ENCODE assay signal across 9 cellular contexts in genomic region chr14:103871596-103872480, GRCh38. TPM values are rescaled to one million over a fixed set of nuclear protein-coding genes. Genes with fewer than 3 reads are reported as not detected.
DNase-seq lines count a peak whose midpoint lies in the region; ATAC-seq, FAIRE-seq and TF ChIP-seq lines count a peak whose summit lies in the region.
"Had no signal": no experiment of that assay in that cellular context is flagged by ENCODE, and none has a peak within 500 bp of the region (broad histone marks: within the 10 kb centered on the region; RNA-seq: fewer than 3 reads in every experiment).

No MANE protein-coding gene starts in this region.

- peak; percentile 81 to 83 for DNase-seq in activated CD4-positive, alpha-beta T cell treated with anti-CD3 and anti-CD28 coated beads, Interleukin-2, amount 50 U/mL, for 48 hours
- DNase-seq in H1 (ENCODE audit: low read depth in 1 of 2, low spot score in 2 of 2) (peak in 1 of 2 experiments; percentile 90), omental fat pad (ENCODE audit: low spot score) (no peak), thyroid gland (peak; percentile 91 to 93), NCI-H226 (no peak), NCI-H2227 treated with DMSO at 0.1 percent for 48 hours (lab: John Stamatoyannopoulos, UW) (no peak)

- H3K4me1 ChIP-seq in H1 (replicated peaks in 1 of 4; ENCODE audit: control insufficient read depth in 3 of 4, insufficient read depth in 4 of 4, low read length in 3 of 4) = peaks cover 4 to 14% (median 9%) of the 10 kb centered on the region in 4 experiments
- peaks cover 19 to 55% of the 10 kb centered on the region in 2 donors for H3K4me1 ChIP-seq in thyroid gland

- no peak overlapping the region for H3K27ac ChIP-seq in H1 (ENCODE audit: low read depth, low read length)
- H3K27ac ChIP-seq in thyroid gland = peak overlapping the region; percentile 77 to 90 (median 80)

- H3K4me2 ChIP-seq in H1 (ENCODE audit: insufficient read depth in 1 of 2, low read depth in 2 of 2, low read length in 2 of 2) = peak overlapping the region; percentile 57 to 61

- POLR2A ChIA-PET in H1 (lab: Charles Lee; ENCODE audit: partially characterized antibody) = interaction anchor here (0.7 to 1.3 kb wide), 4 partner anchors 9 to 39 kb away, joined by 3 to 5 read pairs (median 4); no protein-coding TSS in a partner anchor

- no peaks in the 10 kb centered on the region for H4K20me1 ChIP-seq in H1 (replicated peaks in 1 of 2; ENCODE audit: control insufficient read depth in 1 of 2, insufficient read depth in 2 of 2, low read length in 2 of 2)

- ATAC-seq in GM18517 (IDR thresholded peaks at IDR 0.05; ENCODE audit: unreplicated experiment) = peak; percentile 69
- ATAC-seq in HG03439 (IDR thresholded peaks at IDR 0.05; ENCODE audit: unreplicated experiment) = peak; percentile 82
- peak; percentile 75 for ATAC-seq in omental fat pad (ENCODE audit: low FRiP score)

- peak overlapping the region; percentile 72; the same call in 1 of the 2 replicates for H2BK15ac ChIP-seq in H1 (ENCODE audit: low read length)

- H3K4me3 ChIP-seq in H1 (ENCODE audit: extremely low read depth in 1 of 4, insufficient read depth in 2 of 4, low read depth in 3 of 4, low read length in 4 of 4) (peak overlapping the region; percentile 21 to 52 (median 29)), thyroid gland (replicated peaks in 1 of 3) (peak overlapping the region in 1 of 3 donors; percentile 17)

- peak overlapping the region; percentile 59 for H2BK120ac ChIP-seq in H1 (replicated peaks; ENCODE audit: low read depth, low read length)

- peaks cover 9% of the 10 kb centered on the region; the same call in 1 of the 2 replicates for H3K23me2 ChIP-seq in H1 (ENCODE audit: low read depth, low read length)

- CTCF ChIA-PET in H1 (lab: Charles Lee; ENCODE audit: partially characterized antibody) = interaction anchor here (1.1 to 1.2 kb wide), 4 partner anchors 29 to 62 kb away, joined by 3 to 5 read pairs (median 4); no protein-coding TSS in a partner anchor

- no peak for TF ChIP-seq CTCF in H1 (IDR thresholded peaks at IDR 0.05; ENCODE audit: control extremely low read depth in 1 of 3, insufficient read depth in 1 of 3, low read depth in 1 of 3, low read length in 3 of 3)
- TF ChIP-seq CTCF in omental fat pad (IDR thresholded peaks at IDR 0.05) = no peak
- TF ChIP-seq CTCF in thyroid gland (IDR thresholded peaks at IDR 0.05) = peak in 1 of 6 experiments; percentile 16

- no peak overlapping the region for H3K23ac ChIP-seq in H1 (ENCODE audit: insufficient read length)

- no peak for TF ChIP-seq EP300 in H1 (IDR thresholded peaks at IDR 0.05; ENCODE audit: borderline replicate concordance in 1 of 2, low read depth in 2 of 2, low read length in 2 of 2)

- no peaks in the 10 kb centered on the region for H3K79me1 ChIP-seq in H1 (ENCODE audit: low read depth, low read length)

- H3K4ac ChIP-seq in H1 (replicated peaks; ENCODE audit: insufficient read length, low read depth, low read length) = peak overlapping the region; percentile 53

- no peak overlapping the region for H3K9ac ChIP-seq in H1 (replicated peaks in 1 of 4; ENCODE audit: extremely low read depth in 1 of 4, low read depth in 3 of 4, low read length in 3 of 4)

- H4K8ac ChIP-seq in H1 (ENCODE audit: extremely low read depth, insufficient read depth, low read length) = peak overlapping the region; percentile 45

- no peak overlapping the region for H2AK5ac ChIP-seq in H1 (ENCODE audit: low read depth, low read length)

- H3K9me3 ChIP-seq in H1 (ENCODE audit: insufficient read depth in 2 of 2, low read depth in 1 of 2, low read length in 1 of 2) (no peaks in the 10 kb centered on the region), thyroid gland (no peaks in the 10 kb centered on the region)

- no peak for FAIRE-seq in H1 (lab: Jason Lieb, UNC)

- H3K56ac ChIP-seq in H1 (replicated peaks; ENCODE audit: insufficient read length, low read depth, low read length) = peak overlapping the region; percentile 24

- TF ChIP-seq POLR2A in H1 (IDR thresholded peaks at IDR 0.05; ENCODE audit: control extremely low read depth in 1 of 2, low read depth in 2 of 2, low read length in 2 of 2) (no peak), thyroid gland (IDR thresholded peaks at IDR 0.05) (peak in 1 of 2 donors; percentile 85)

- peak overlapping the region; percentile 88; the same call in 1 of the 2 replicates for H2BK5ac ChIP-seq in H1 (ENCODE audit: low read depth, low read length)

- intact Hi-C loops in thyroid gland (cut with DNase I) = no loop called here

- H3K27me3 ChIP-seq in H1 (replicated peaks in 1 of 4; ENCODE audit: control insufficient read depth in 3 of 4, extremely low read depth in 1 of 4, insufficient read depth in 3 of 4, low read length in 3 of 4) (no peaks in the 10 kb centered on the region; a peak in 1 of 7 replicates), thyroid gland (no peaks in the 10 kb centered on the region)

- H3K14ac ChIP-seq in H1 (ENCODE audit: insufficient read length) = no peak overlapping the region

- WGBS in H1 (ENCODE audit: extremely low coverage in 1 of 2, insufficient coverage in 1 of 2, insufficient read length in 1 of 2, insufficient replicate concordance in 2 of 2, low coverage in 1 of 2, low lambda C conversion rate in 2 of 2, missing lambda C conversion rate in 1 of 2), 2 experiments = 37% methylated on average over 33 of the region's 53 CpGs; no CpG with 5 or more reads in 1 of the 2 experiments
- 17 to 25% methylated on average over 6 to 32 of the region's 53 CpGs for WGBS in thyroid gland, 2 donors

- H3K36me3 ChIP-seq in H1 (ENCODE audit: control insufficient read depth in 2 of 4, insufficient read depth in 4 of 4, low read length in 3 of 4) (no peaks in the 10 kb centered on the region), thyroid gland (no peaks in the 10 kb centered on the region)

- H3K18ac ChIP-seq in H1 (ENCODE audit: extremely low read depth, low read length) = peak overlapping the region; percentile 87

- 0 out of 2 replicates have a peak overlapping the region, but pooled peaks have one; percentile 18 for H2AFZ ChIP-seq in H1 (ENCODE audit: low read length)

- H3K79me2 ChIP-seq in H1 (ENCODE audit: control insufficient read depth in 1 of 2, insufficient read depth in 2 of 2, low read length in 2 of 2) = no peaks in the 10 kb centered on the region

- peak overlapping the region; percentile 93 for H4K91ac ChIP-seq in H1 (replicated peaks; ENCODE audit: insufficient read length, low read length)

- peak overlapping the region; percentile 25 for H4K5ac ChIP-seq in H1 (ENCODE audit: insufficient read length, low read depth, low read length)

- no peak for TF ChIP-seq RAD21 in H1 (IDR thresholded peaks at IDR 0.05 in 1 of 2, conservative IDR thresholded peaks at IDR 0.05 in 1 of 2; ENCODE audit: low read depth in 2 of 2, low read length in 2 of 2)

- no peak overlapping the region for H2BK20ac ChIP-seq in H1 (ENCODE audit: low read length)

- peak overlapping the region; percentile 68; the same call in 1 of the 2 replicates for H2BK12ac ChIP-seq in H1 (ENCODE audit: low read depth, low read length)

TF ChIP-seq in H1, 55 proteins besides CTCF, POLR2A, EP300 and RAD21 (continues in another document):
- TF ChIP-seq RNF2 (IDR thresholded peaks at IDR 0.05; ENCODE audit: borderline replicate concordance, low read depth, low read length, missing control alignments, poor library complexity, severe bottlenecking) (no peak), POU5F1 (IDR thresholded peaks at IDR 0.05; ENCODE audit: low read depth, low read length) (no peak), SIX5 (IDR thresholded peaks at IDR 0.05; ENCODE audit: low read depth, low read length) (no peak), HDAC6 (IDR thresholded peaks at IDR 0.05; ENCODE audit: low read depth, low read length) (no peak), EZH2 (IDR thresholded peaks at IDR 0.05; ENCODE audit: low read depth, low read length, severe bottlenecking) (no peak), SIN3A (conservative IDR thresholded peaks at IDR 0.05 in 1 of 2, IDR thresholded peaks at IDR 0.05 in 1 of 2; ENCODE audit: low read depth in 1 of 2, low read length in 2 of 2) (no peak), CHD2 (IDR thresholded peaks at IDR 0.05; ENCODE audit: low read length) (no peak), SP4 (IDR thresholded peaks at IDR 0.05; ENCODE audit: low read length) (peak; percentile 83; the same call in 1 of the 2 replicates), TAF1 (IDR thresholded peaks at IDR 0.05; ENCODE audit: low read depth, low read length) (no peak), PHF8 (conservative IDR thresholded peaks at IDR 0.05; ENCODE audit: low read depth, low read length) (no peak), NANOG (IDR thresholded peaks at IDR 0.05; ENCODE audit: insufficient read depth, low read depth, low read length, poor library complexity, severe bottlenecking) (no peak)
- TF ChIP-seq, protein P1, sequence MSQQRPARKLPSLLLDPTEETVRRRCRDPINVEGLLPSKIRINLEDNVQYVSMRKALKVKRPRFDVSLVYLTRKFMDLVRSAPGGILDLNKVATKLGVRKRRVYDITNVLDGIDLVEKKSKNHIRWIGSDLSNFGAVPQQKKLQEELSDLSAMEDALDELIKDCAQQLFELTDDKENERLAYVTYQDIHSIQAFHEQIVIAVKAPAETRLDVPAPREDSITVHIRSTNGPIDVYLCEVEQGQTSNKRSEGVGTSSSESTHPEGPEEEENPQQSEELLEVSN (IDR thresholded peaks at IDR 0.05) = peak; percentile 19; the same call in 1 of the 2 replicates

RNA-seq across cellular contexts. Expression of gene PPP1R13B, which starts 24.5 kb away (rescaled TPM):
- 8.9 and 9.7 TPM in 2 replicates for total RNA-seq in H1 (2021; fragmentation: NEBNext Ultra II Directional; extraction: Animal tissue kit (Norgen Biotek cat#: 25700))
- polyA plus RNA-seq in H1 (2011; rRNA removed) = 2.6 and 4.5 TPM in 2 replicates
- 2.7 TPM for polyA plus RNA-seq in H1 (2011; cell fraction: cytosol; rRNA removed)
- polyA plus RNA-seq in H1 (2011; cell fraction: nucleus; rRNA removed) = 9.9 TPM
- polyA plus RNA-seq in H1 (2012, experiment 1 of 2) = 5.3 to 8.0 TPM (median 5.5 TPM) in 4 replicates
- polyA plus RNA-seq in H1 (2012, experiment 2 of 2) = 2.4 TPM
- polyA plus RNA-seq in H1 (2013, experiment 1 of 2) = 4.8 TPM
- polyA plus RNA-seq in H1 (2013, experiment 2 of 2) = 5.1 TPM
- polyA minus RNA-seq in H1 (2011; rRNA and poly(A)+ RNA removed) = 5.4 and 9.3 TPM in 2 replicates
- polyA minus RNA-seq in H1 (2011; cell fraction: cytosol; rRNA and poly(A)+ RNA removed) = 5.7 TPM
- polyA minus RNA-seq in H1 (2011; cell fraction: nucleus; rRNA and poly(A)+ RNA removed) = 7.7 TPM
- total RNA-seq in omental fat pad (10 to 100 TPM in 3 of 4 donors, 1 to 10 TPM in 1; 9.7 to 31.1 (median 15.0) TPM), thyroid gland (100 to 1,000 TPM in 1 of 4 donors, 10 to 100 TPM in 3; 77.0 to 131 (median 81.8) TPM)

RNA-seq across cellular contexts. Expression of gene TDRD9, which starts 56.4 kb away (rescaled TPM):
- total RNA-seq in H1 (2021; fragmentation: NEBNext Ultra II Directional; extraction: Animal tissue kit (Norgen Biotek cat#: 25700)) = not detected in 2 replicates
- not detected in 2 replicates for polyA plus RNA-seq in H1 (2011; rRNA removed)
- 0.03 TPM for polyA plus RNA-seq in H1 (2011; cell fraction: cytosol; rRNA removed)
- polyA plus RNA-seq in H1 (2011; cell fraction: nucleus; rRNA removed) = not detected
- not detected in 4 replicates for polyA plus RNA-seq in H1 (2012, experiment 1 of 2)
- polyA plus RNA-seq in H1 (2012, experiment 2 of 2) = not detected
- polyA plus RNA-seq in H1 (2013, experiment 1 of 2) = under 0.01 TPM
- 0.02 TPM for polyA plus RNA-seq in H1 (2013, experiment 2 of 2)
- 0.16 TPM in 1 of 2 replicates, not detected in the other for polyA minus RNA-seq in H1 (2011; rRNA and poly(A)+ RNA removed)
- polyA minus RNA-seq in H1 (2011; cell fraction: cytosol; rRNA and poly(A)+ RNA removed) = not detected
- polyA minus RNA-seq in H1 (2011; cell fraction: nucleus; rRNA and poly(A)+ RNA removed) = 0.20 TPM
- total RNA-seq in omental fat pad (1 to 10 TPM in 2 of 4 donors, under 1 TPM in 2; 0.28 to 8.0 (median 1.1) TPM), thyroid gland (10 to 100 TPM; 27.4 to 85.1 (median 50.0) TPM)
- total RNA-seq: NCI-H460 had no signal

Comparison
In these comparisons a context has a peak if more than half of its experiments do, and no peak if none do; other contexts are left out.
1. DNase-seq: peak in activated CD4-positive, alpha-beta T cell treated with anti-CD3 and anti-CD28 coated beads, Interleukin-2, amount 50 U/mL, for 48 hours (2 of 2) and thyroid gland (2 of 2); none in omental fat pad (single experiment), NCI-H226 (single experiment) and NCI-H2227 treated with DMSO at 0.1 percent for 48 hours (single experiment).
2. Peak in every context shown above with its lines, with median percentiles within 50 percentile points of each other: ATAC-seq.